In genomic region chr5:64526709-64527439, GRCh38 we compare ENCODE assay signal across 19 cellular contexts. TPM values are rescaled to one million over a fixed set of nuclear protein-coding genes. Genes with fewer than 3 reads are reported as not detected.
A peak's percentile ranks its signal among the peaks of the same experiment; 100 is the strongest.
DNase-seq lines count a peak whose midpoint lies in the region; ATAC-seq and TF ChIP-seq lines count a peak whose summit lies in the region.
"Had no signal": no experiment of that assay in that cellular context is flagged by ENCODE, and none has a peak within 500 bp of the region (broad histone marks: within the 10 kb centered on the region; RNA-seq: fewer than 3 reads in every experiment).

No MANE protein-coding gene starts in this region.

- no peaks in the 10 kb centered on the region for H3K79me2 ChIP-seq in GM23338 (replicated peaks; ENCODE audit: insufficient read depth)

- no peak overlapping the region for H3K4me2 ChIP-seq in GM23338
- H3K4me2 ChIP-seq: A549 had no signal

- no peak overlapping the region for H3K4me3 Mint-ChIP-seq in GM23338
- H3K4me3 Mint-ChIP-seq: CD4-positive, alpha-beta memory T cell; HFFc6 had no signal

- peak; percentile 36 for DNase-seq in NCI-H748 (lab: John Stamatoyannopoulos, UW; ENCODE audit: unreplicated experiment)
- no peak for DNase-seq in NCI-H748 treated with DMSO at 0.1 percent for 48 hours (lab: John Stamatoyannopoulos, UW)
- DNase-seq in GM23338 (ENCODE audit: low spot score) = no peak
- DNase-seq in NCI-H146 treated with DMSO at 0.1 percent for 48 hours (lab: John Stamatoyannopoulos, UW; ENCODE audit: unreplicated experiment) = peak; percentile 87
- DNase-seq in NCI-H69 (lab: John Stamatoyannopoulos, UW) = peak; percentile 94
- DNase-seq in mesenteric fat pad (ENCODE audit: low spot score) = no peak
- DNase-seq in activated CD8-positive, alpha-beta memory T cell treated with anti-CD3 and anti-CD28 coated beads for 24 hours = no peak
- DNase-seq in NCI-H1092 treated with DMSO at 0.1 percent for 48 hours (lab: John Stamatoyannopoulos, UW) = no peak
- DNase-seq: BE2C; CD4-positive, alpha-beta memory T cell; DND-41; GDM1; HCEC 1CT; HFFc6 had no signal

- peak; percentile 65 for ATAC-seq in GM23338
- ATAC-seq: A549, HepG2 had no signal

- no peaks in the 10 kb centered on the region for H3K27me3 Mint-ChIP-seq in GM23338 (ENCODE audit: insufficient read depth, low read depth, poor library complexity)

- H3K4me3 ChIP-seq in GM23338 = no peak overlapping the region
- H3K4me3 ChIP-seq: A549 had no signal

- peaks cover 7% of the 10 kb centered on the region for H3K4me1 ChIP-seq in GM23338 (ENCODE audit: insufficient read depth)
- H3K4me1 ChIP-seq: A549, BE2C had no signal

- H3F3A ChIP-seq in GM23338 (replicated peaks; ENCODE audit: low read depth) = no peaks in the 10 kb centered on the region

- no peaks in the 10 kb centered on the region for H3K36me3 ChIP-seq in GM23338 (ENCODE audit: insufficient read depth)
- H3K36me3 ChIP-seq: BE2C had no signal

- H3K27me3 ChIP-seq in GM23338 (ENCODE audit: insufficient read depth) = no peaks in the 10 kb centered on the region

- no peak overlapping the region for H3K27ac ChIP-seq in GM23338 (ENCODE audit: low read depth)
- H3K27ac ChIP-seq: A549, C4-2B had no signal

- peaks cover 5% of the 10 kb centered on the region for H3K4me1 Mint-ChIP-seq in GM23338
- H3K4me1 Mint-ChIP-seq: CD4-positive, alpha-beta memory T cell had no signal

- H2AFZ ChIP-seq in GM23338 = no peak overlapping the region

- no peaks in the 10 kb centered on the region for H3K36me3 Mint-ChIP-seq in GM23338 (ENCODE audit: low read depth)
- H3K36me3 Mint-ChIP-seq: CD4-positive, alpha-beta memory T cell had no signal

- 0 out of 2 replicates have a peak, but pooled peaks cover 3% of the 10 kb centered on the region for H3K9me2 ChIP-seq in GM23338 (ENCODE audit: insufficient read depth)

- H3K9me3 Mint-ChIP-seq in GM23338 = no peaks in the 10 kb centered on the region
- H3K9me3 Mint-ChIP-seq: HFFc6 had no signal

- no peak for TF ChIP-seq CTCF in GM23338 (conservative IDR thresholded peaks at IDR 0.05; ENCODE audit: low read depth in 2 of 2)

- no peak overlapping the region for H3K27ac Mint-ChIP-seq in GM23338
- H3K27ac Mint-ChIP-seq: CD4-positive, alpha-beta memory T cell; HFFc6 had no signal

- no peaks in the 10 kb centered on the region for H4K20me1 ChIP-seq in GM23338 (replicated peaks; ENCODE audit: insufficient read depth)

TF ChIP-seq in GM23338, 12 proteins besides CTCF, POLR2A, EP300 and RAD21:
- TF ChIP-seq, protein P1, sequence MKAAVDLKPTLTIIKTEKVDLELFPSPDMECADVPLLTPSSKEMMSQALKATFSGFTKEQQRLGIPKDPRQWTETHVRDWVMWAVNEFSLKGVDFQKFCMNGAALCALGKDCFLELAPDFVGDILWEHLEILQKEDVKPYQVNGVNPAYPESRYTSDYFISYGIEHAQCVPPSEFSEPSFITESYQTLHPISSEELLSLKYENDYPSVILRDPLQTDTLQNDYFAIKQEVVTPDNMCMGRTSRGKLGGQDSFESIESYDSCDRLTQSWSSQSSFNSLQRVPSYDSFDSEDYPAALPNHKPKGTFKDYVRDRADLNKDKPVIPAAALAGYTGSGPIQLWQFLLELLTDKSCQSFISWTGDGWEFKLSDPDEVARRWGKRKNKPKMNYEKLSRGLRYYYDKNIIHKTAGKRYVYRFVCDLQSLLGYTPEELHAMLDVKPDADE (IDR thresholded peaks at IDR 0.05) = no peak
- TF ChIP-seq ZNF331 (CRISPR knock-in tag; IDR thresholded peaks at IDR 0.05; ENCODE audit: low read depth) = no peak
- no peak for TF ChIP-seq STAT1 (IDR thresholded peaks at IDR 0.05; ENCODE audit: unreplicated experiment)
- no peak for TF ChIP-seq EZH2 (IDR thresholded peaks at IDR 0.05; ENCODE audit: low read depth, unreplicated experiment)
- no peak for TF ChIP-seq NANOG (IDR thresholded peaks at IDR 0.05; ENCODE audit: borderline replicate concordance)
- no peak for TF ChIP-seq POLR2AphosphoS5 (IDR thresholded peaks at IDR 0.05; ENCODE audit: low read depth)
- TF ChIP-seq CREB1 (CRISPR knock-in tag; IDR thresholded peaks at IDR 0.05; ENCODE audit: low read depth) = no peak
TF ChIP-seq in GM23338: peak in this region for 0.

RNA-seq across cellular contexts. Expression of gene RGS7BP, which starts 21.1 kb away (rescaled TPM):
- total RNA-seq in GM23338 (2014; rRNA removed; shearing (Covaris generic)) = 4.5 and 5.4 TPM in 2 replicates
- polyA plus RNA-seq in GM23338 (2016; fragmentation: Nextera tagmentation; extraction: Ambion mirVana) = 3.3 TPM in 2 replicates
- total RNA-seq in mesenteric fat pad = 0.93 TPM
- total RNA-seq: CD4-positive, alpha-beta memory T cell; H4; HepG2; HFFc6 had no signal
- polyA plus RNA-seq: A549; AG04450; CD4-positive, alpha-beta memory T cell; HepG2 had no signal

Comparison
In these comparisons a context has a peak if more than half of its experiments do, and no peak if none do; other contexts are left out.
1. DNase-seq: peak in NCI-H748 (single experiment), NCI-H146 treated with DMSO at 0.1 percent for 48 hours (single experiment) and NCI-H69 (single experiment); none in NCI-H748 treated with DMSO at 0.1 percent for 48 hours (single experiment), GM23338 (single experiment), mesenteric fat pad (single experiment), activated CD8-positive, alpha-beta memory T cell treated with anti-CD3 and anti-CD28 coated beads for 24 hours (single experiment) and NCI-H1092 treated with DMSO at 0.1 percent for 48 hours (single experiment).